25 cellular contexts compared by ENCODE assay signal in the genomic region with DNA sequence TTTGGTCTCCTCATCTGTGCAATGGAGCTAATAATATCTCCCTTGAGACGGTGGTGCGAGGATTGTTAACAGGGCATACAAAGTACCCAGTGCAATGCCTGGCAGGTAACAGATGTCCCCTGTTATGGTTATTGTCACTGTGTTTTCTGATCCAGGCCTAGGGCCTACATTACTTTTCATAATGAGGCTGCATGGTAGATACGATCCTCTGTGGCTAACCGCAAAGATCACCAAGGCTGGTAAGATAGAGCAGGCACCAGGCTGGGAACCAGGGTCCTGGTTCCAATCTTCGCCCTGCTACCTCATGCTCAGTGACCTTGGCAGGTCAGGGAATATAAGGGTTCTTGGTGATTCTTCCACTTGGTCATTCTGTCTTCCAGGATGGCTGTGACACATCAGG. TPM values are rescaled to one million over a fixed set of nuclear protein-coding genes. Genes with fewer than 3 reads are reported as not detected.
"Had no signal": no experiment of that assay in that cellular context is flagged by ENCODE, and none has a peak within 500 bp of the region (broad histone marks: within the 10 kb centered on the region; RNA-seq: fewer than 3 reads in every experiment).

No MANE protein-coding gene starts in this region.

- H3K27me3 ChIP-seq: pancreas, right atrium auricular region, right lobe of liver, thyroid gland, tibial nerve, upper lobe of left lung, vagina had no signal

- H3K9me3 ChIP-seq: neutrophil, pancreas, prostate gland, right atrium auricular region, right lobe of liver, sigmoid colon, stomach, thoracic aorta, thyroid gland, tibial nerve, upper lobe of left lung, vagina had no signal

- DNase-seq: natural killer cell; nucleus accumbens; pancreas; retina; right lobe of liver; sigmoid colon; small intestine; stimulated activated CD4-positive, alpha-beta T cell treated with anti-CD3 and anti-CD28 coated beads, Interleukin-15, amount 100 ng/mL, for 24 hours; stimulated activated CD4-positive, alpha-beta T cell treated with anti-CD3 and anti-CD28 coated beads, Interleukin-2, amount 100 ng/mL, for 24 hours; stimulated activated CD4-positive, alpha-beta T cell treated with anti-CD3 and anti-CD28 coated beads, Interleukin-2, amount 100 ng/mL, for 48 hours; stimulated activated CD4-positive, alpha-beta T cell treated with anti-CD3 and anti-CD28 coated beads, Interleukin-4, amount 100 ng/mL, for 24 hours; stimulated activated naive B cell treated with anti-CD40 and anti-IgM and Interleukin-4, amounts not matched to agents 10 μg/mL and 1 μg/mL and 100 μg/mL, for 72 hours; stimulated activated naive CD4-positive, alpha-beta T cell treated with Interleukin-2 at 50 U/mL for 16 hours; stomach; thyroid gland; trophoblast cell had no signal

- H3K4me1 ChIP-seq: pancreas, prostate gland, right atrium auricular region, right lobe of liver, thyroid gland, upper lobe of left lung, vagina had no signal

- FAIRE-seq: pancreas, small intestine had no signal

- H3K36me3 ChIP-seq: neutrophil, pancreas, prostate gland, right atrium auricular region, right lobe of liver, sigmoid colon, stomach, thoracic aorta, thyroid gland, tibial nerve, upper lobe of left lung, vagina had no signal

- H3K27ac ChIP-seq: neutrophil, pancreas, prostate gland, right atrium auricular region, right lobe of liver, sigmoid colon, stomach, thoracic aorta, thyroid gland, upper lobe of left lung, vagina had no signal

- ATAC-seq: natural killer cell; pancreas; right lobe of liver; stimulated activated effector memory CD8-positive, alpha-beta T cell treated with anti-CD3 and anti-CD28 coated beads, Interleukin-12 subunit alpha, Interleukin-12 subunit beta, amount 100 ng/mL, for 72 hours; stimulated activated naive B cell treated with anti-CD40 and anti-IgM and Interleukin-4, amounts not matched to agents 10 μg/mL and 1 μg/mL and 100 μg/mL, for 72 hours had no signal

- H3K4me3 ChIP-seq: pancreas, prostate gland, right atrium auricular region, right lobe of liver, sigmoid colon, stomach, thoracic aorta, thyroid gland, tibial nerve, upper lobe of left lung, vagina had no signal

RNA-seq across cellular contexts. Expression of a gene that starts 22.7 kb away (rescaled TPM):
- total RNA-seq: pulmonary artery endothelial cell had no signal
